In genomic region chr6:114315841-114316595, GRCh38 we compare ENCODE assay signal across 28 cellular contexts. TPM values are rescaled to one million over a fixed set of nuclear protein-coding genes. Genes with fewer than 3 reads are reported as not detected.
A peak's percentile ranks its signal among the peaks of the same experiment; 100 is the strongest.
DNase-seq lines count a peak whose midpoint lies in the region; ATAC-seq and TF ChIP-seq lines count a peak whose summit lies in the region.
"Had no signal": no experiment of that assay in that cellular context is flagged by ENCODE, and none has a peak within 500 bp of the region (broad histone marks: within the 10 kb centered on the region; RNA-seq: fewer than 3 reads in every experiment).

No MANE protein-coding gene starts in this region.

- H3K36me3 Mint-ChIP-seq in H9 (ENCODE audit: insufficient read depth in 1 of 3, low read depth in 3 of 3) = peaks cover 5 to 28% (median 18%) of the 10 kb centered on the region in 3 experiments; a peak in 6 of 7 replicates
- H3K36me3 Mint-ChIP-seq: naive B cell, type B pancreatic cell had no signal

- H4K20me1 ChIP-seq in H9 (ENCODE audit: control insufficient read depth, insufficient read depth, insufficient read length) (no peaks in the 10 kb centered on the region), PC-3 (ENCODE audit: low read length) (no peaks in the 10 kb centered on the region)
- H4K20me1 ChIP-seq: BLaER1 treated with 17β-estradiol and CSF1 and Interleukin-3, amounts not matched to agents 10 nM and 100 nM had no signal

- WGBS in H9 (ENCODE audit: extremely low coverage, insufficient read length, low lambda C conversion rate) = no CpG with 5 or more reads among the region's 5 CpGs

- ATAC-seq in PC-3 = no peak
- ATAC-seq: activated naive CD8-positive, alpha-beta T cell treated with anti-CD3 and anti-CD28 coated beads, Interleukin-2, amount 50 U/mL, for 24 hours; activated T-cell treated with anti-CD3 and anti-CD28 coated beads, Interleukin-2, amount 50 U/mL, for 4 hours; esophagus mucosa; HepG2; left lung had no signal

- H3K79me1 ChIP-seq in H9 (ENCODE audit: insufficient read depth, low read depth, low read length, poor library complexity, severe bottlenecking) = no peaks in the 10 kb centered on the region

- H3K36me3 ChIP-seq in PC-3 (ENCODE audit: low read depth, low read length) = no peaks in the 10 kb centered on the region
- H3K36me3 ChIP-seq: BLaER1 treated with 17β-estradiol and CSF1 and Interleukin-3, amounts not matched to agents 10 nM and 100 nM; left lung; right atrium auricular region had no signal

- H4K8ac ChIP-seq in H9 (replicated peaks; ENCODE audit: insufficient read length, low read depth, low read length) = no peak overlapping the region

- no peak overlapping the region for H3K4me2 ChIP-seq in H9 (ENCODE audit: insufficient read depth, insufficient read length, low read length)
- no peak overlapping the region for H3K4me2 ChIP-seq in PC-3 (ENCODE audit: low read length)
- H3K4me2 ChIP-seq: hepatocyte had no signal

- H4K5ac ChIP-seq in H9 (ENCODE audit: insufficient read length, low read depth, low read length) = no peak overlapping the region

- H3K4me3 Mint-ChIP-seq in H9 = no peak overlapping the region
- H3K4me3 Mint-ChIP-seq: activated B cell treated with CpG ODN at 0.5 μM for 24 hours; activated naive CD8-positive, alpha-beta T cell treated with anti-CD3 and anti-CD28 coated beads, Interleukin-2, amount 50 U/mL, for 24 hours; activated T-cell treated with anti-CD3 and anti-CD28 coated beads, Interleukin-2, amount 50 U/mL, for 4 hours; naive B cell; type B pancreatic cell had no signal

- H3K9me3 Mint-ChIP-seq in H9 = peaks cover 0 to 5% of the 10 kb centered on the region in 2 experiments; a peak in 3 of 5 replicates
- H3K9me3 Mint-ChIP-seq: activated B cell treated with CpG ODN at 0.5 μM for 24 hours; activated naive CD8-positive, alpha-beta T cell treated with anti-CD3 and anti-CD28 coated beads, Interleukin-2, amount 50 U/mL, for 24 hours; activated T-cell treated with anti-CD3 and anti-CD28 coated beads, Interleukin-2, amount 50 U/mL, for 4 hours; type B pancreatic cell had no signal

- no peaks in the 10 kb centered on the region for H3K9me2 ChIP-seq in PC-3 (replicated peaks; ENCODE audit: low read length)

- H3K27me3 ChIP-seq in H9 (ENCODE audit: insufficient read depth, low read length) = no peaks in the 10 kb centered on the region
- H3K27me3 ChIP-seq in PC-3 (ENCODE audit: low read length) = no peaks in the 10 kb centered on the region
- H3K27me3 ChIP-seq: BLaER1 treated with 17β-estradiol and CSF1 and Interleukin-3, amounts not matched to agents 10 nM and 100 nM; hepatocyte; left lung; right atrium auricular region had no signal

- H3K27ac ChIP-seq in H9 (ENCODE audit: insufficient read length, low read depth, low read length) (no peak overlapping the region), PC-3 (ENCODE audit: low read length) (no peak overlapping the region)
- H3K27ac ChIP-seq: BLaER1 treated with 17β-estradiol and CSF1 and Interleukin-3, amounts not matched to agents 10 nM and 100 nM; hepatocyte; left lung; right atrium auricular region had no signal

- H3K79me2 ChIP-seq in H9 (ENCODE audit: insufficient read depth, low read length) (peaks cover 2% of the 10 kb centered on the region; the same call in 1 of the 2 replicates), PC-3 (ENCODE audit: low read length) (no peaks in the 10 kb centered on the region)
- H3K79me2 ChIP-seq: hepatocyte had no signal

- H3K9ac ChIP-seq in H9 (ENCODE audit: extremely low read depth, insufficient read length, low read length) = no peak overlapping the region
- no peak overlapping the region for H3K9ac ChIP-seq in PC-3 (ENCODE audit: low read length)
- H3K9ac ChIP-seq: BLaER1 treated with 17β-estradiol and CSF1 and Interleukin-3, amounts not matched to agents 10 nM and 100 nM had no signal

- POLR2A ChIA-PET in PC-3 (lab: Charles Lee; ENCODE audit: unreplicated experiment) = no interaction called here

- no peak overlapping the region for H2BK120ac ChIP-seq in H9 (ENCODE audit: low read depth, low read length, poor library complexity, severe bottlenecking)

- BruUV-seq in PC-3 (replicated peaks; lab: Mats Ljungman, UMichigan) = no TSS peak

- H3K4me1 ChIP-seq in H9 (ENCODE audit: insufficient read depth, low read length) = peaks cover 3% of the 10 kb centered on the region; the same call in 1 of the 2 replicates
- no peaks in the 10 kb centered on the region for H3K4me1 ChIP-seq in PC-3 (ENCODE audit: insufficient read depth, low read length)
- H3K4me1 ChIP-seq: Caco-2, left lung, right atrium auricular region had no signal

- no peaks in the 10 kb centered on the region for H3K9me3 ChIP-seq in H9 (ENCODE audit: control insufficient read depth, low read depth, low read length)
- no peaks in the 10 kb centered on the region for H3K9me3 ChIP-seq in PC-3 (ENCODE audit: low read length)
- H3K9me3 ChIP-seq: BLaER1 treated with 17β-estradiol and CSF1 and Interleukin-3, amounts not matched to agents 10 nM and 100 nM; Caco-2; left lung; right atrium auricular region had no signal

- H2BK15ac ChIP-seq in H9 (ENCODE audit: low read depth, low read length) = no peak overlapping the region

- peaks cover 43 to 47% of the 10 kb centered on the region in 2 experiments for H3K4me1 Mint-ChIP-seq in H9
- H3K4me1 Mint-ChIP-seq: activated B cell treated with CpG ODN at 0.5 μM for 24 hours; activated naive CD8-positive, alpha-beta T cell treated with anti-CD3 and anti-CD28 coated beads, Interleukin-2, amount 50 U/mL, for 24 hours; naive B cell had no signal

- no peak overlapping the region for H2BK12ac ChIP-seq in H9 (ENCODE audit: insufficient read length, low read depth, low read length)

- H2BK20ac ChIP-seq in H9 (ENCODE audit: low read depth, low read length, poor library complexity, severe bottlenecking) = no peak overlapping the region

- no peak overlapping the region for H2BK5ac ChIP-seq in H9 (ENCODE audit: insufficient read length, low read length)

- H3K56ac ChIP-seq in H9 (ENCODE audit: insufficient read length, low read depth, low read length) = no peak overlapping the region

- DNase-seq in H9 (no peak), PC-3 (peak; percentile 3), kidney tubule cell (ENCODE audit: low spot score) (peak; percentile 9), retina (peak; percentile 25), pons (ENCODE audit: low spot score) (no peak), UCSD-AML1 (lab: John Stamatoyannopoulos, UW; ENCODE audit: unreplicated experiment) (no peak), superior temporal gyrus (ENCODE audit: extremely low spot score) (no peak)
- DNase-seq: activated B cell treated with CpG ODN at 0.5 μM for 24 hours; activated CD4-positive, alpha-beta T cell treated with anti-CD3 and anti-CD28 coated beads, Interleukin-2, amount 50 U/mL, for 1 hour; activated naive CD8-positive, alpha-beta T cell treated with anti-CD3 and anti-CD28 coated beads, Interleukin-2, amount 50 U/mL, for 24 hours; activated T-cell treated with anti-CD3 and anti-CD28 coated beads, Interleukin-2, amount 50 U/mL, for 4 hours; Caco-2; caudate nucleus; cortex of kidney; foreskin fibroblast; left lung; MV-4-11; naive B cell; NCI-H526 treated with DMSO at 0.1 percent for 48 hours; stimulated activated CD4-positive, alpha-beta T cell treated with anti-CD3 and anti-CD28 coated beads, Interleukin-2, amount 100 ng/mL, for 24 hours had no signal

- CTCF ChIA-PET in PC-3 (lab: Charles Lee) = interaction anchor here (0.9 kb wide), 1 partner anchor 12 kb away, joined by 3 read pairs; no protein-coding TSS in a partner anchor

- H2AFZ ChIP-seq in H9 (ENCODE audit: low read length) (no peak overlapping the region), PC-3 (ENCODE audit: low read length) (no peak overlapping the region)
- H2AFZ ChIP-seq: hepatocyte had no signal

- H3F3A ChIP-seq in PC-3 (ENCODE audit: low read length, unreplicated experiment) = no peaks in the 10 kb centered on the region

- H3K4me3 ChIP-seq in PC-3 (ENCODE audit: low read length) = no peak overlapping the region
- H3K4me3 ChIP-seq: BLaER1 treated with 17β-estradiol and CSF1 and Interleukin-3, amounts not matched to agents 10 nM and 100 nM; hepatocyte; left lung; right atrium auricular region had no signal

- H4K91ac ChIP-seq in H9 (ENCODE audit: insufficient read length, low read depth, low read length) = no peak overlapping the region

- H3K27me3 Mint-ChIP-seq in H9 (ENCODE audit: low read depth) = no peaks in the 10 kb centered on the region
- H3K27me3 Mint-ChIP-seq: activated B cell treated with CpG ODN at 0.5 μM for 24 hours; activated naive CD8-positive, alpha-beta T cell treated with anti-CD3 and anti-CD28 coated beads, Interleukin-2, amount 50 U/mL, for 24 hours; naive B cell; type B pancreatic cell had no signal

- H3K27ac Mint-ChIP-seq in H9 = peak overlapping the region in 2 of 3 experiments; percentile 68 to 88; a peak in 5 of 7 replicates
- H3K27ac Mint-ChIP-seq: activated B cell treated with CpG ODN at 0.5 μM for 24 hours; activated naive CD8-positive, alpha-beta T cell treated with anti-CD3 and anti-CD28 coated beads, Interleukin-2, amount 50 U/mL, for 24 hours; naive B cell; type B pancreatic cell had no signal

- H2AK5ac ChIP-seq in H9 (ENCODE audit: insufficient read length, low read length) = no peak overlapping the region

- no peak overlapping the region for H3K23ac ChIP-seq in H9 (ENCODE audit: insufficient read length, low read depth, low read length)

- intact Hi-C loops in PC-3 (cut with micrococcal nuclease) = no loop called here

- no peak overlapping the region for H3K18ac ChIP-seq in H9 (ENCODE audit: insufficient read length, low read depth, low read length)

- no peak overlapping the region for H3T11ph ChIP-seq in H9 (ENCODE audit: low read length)

- H3K23me2 ChIP-seq in H9 (ENCODE audit: insufficient read length, low read depth, low read length, poor library complexity, severe bottlenecking) = no peaks in the 10 kb centered on the region

- H3K4ac ChIP-seq in H9 (ENCODE audit: low read depth, low read length) = no peak overlapping the region

- no peak overlapping the region for H3K14ac ChIP-seq in H9 (ENCODE audit: insufficient read depth, low read length)

- no peak for TF ChIP-seq CTCF in H9 (conservative IDR thresholded peaks at IDR 0.05)
- no peak for TF ChIP-seq CTCF in PC-3 (conservative IDR thresholded peaks at IDR 0.05; ENCODE audit: low read depth, low read length)

RNA-seq across cellular contexts. Expression of gene HS3ST5, which starts 26.8 kb away (rescaled TPM):
- total RNA-seq in H9 (2021) (11.6 and 14.4 TPM in 2 replicates), PC-3 (2014; rRNA removed) (0.86 and 1.2 TPM in 2 replicates)
- total RNA-seq: activated B cell treated with CpG ODN at 0.5 μM for 24 hours; activated T-cell treated with anti-CD3 and anti-CD28 coated beads, Interleukin-2, amount 50 U/mL, for 4 hours; esophagus mucosa; right atrium auricular region; RPMI7951; T-helper 2 cell treated with Interferon-gamma antibody and Interleukin-4, amounts not matched to agents 100 ng/mL and 5 ng/mL, for 36 hours had no signal

Comparison
In these comparisons a context has a peak if more than half of its experiments do, and no peak if none do; other contexts are left out.
1. DNase-seq: peak in PC-3 (single experiment), kidney tubule cell (single experiment) and retina (single experiment); none in H9 (single experiment), pons (single experiment), UCSD-AML1 (single experiment) and superior temporal gyrus (single experiment).